In genomic region chr15:82710926-82711490, GRCh38 we compare ENCODE assay signal across 21 cellular contexts. TPM values are rescaled to one million over a fixed set of nuclear protein-coding genes. Genes with fewer than 3 reads are reported as not detected.
DNase-seq lines count a peak whose midpoint lies in the region; ATAC-seq and TF ChIP-seq lines count a peak whose summit lies in the region.
"Had no signal": no experiment of that assay in that cellular context is flagged by ENCODE, and none has a peak within 500 bp of the region (broad histone marks: within the 10 kb centered on the region; RNA-seq: fewer than 3 reads in every experiment).

No MANE protein-coding gene starts in this region.

- DNase-seq in CD4-positive, CD25-positive, alpha-beta regulatory T cell: no peak
- no peak for DNase-seq in CD4-positive, alpha-beta memory T cell
- no peak for DNase-seq in natural killer cell
- no peak for DNase-seq in NCI-H226
- DNase-seq in DMS79 (lab: John Stamatoyannopoulos, UW): no peak
- no peak for DNase-seq in foreskin melanocyte
- DNase-seq: activated CD8-positive, alpha-beta memory T cell treated with anti-CD3 and anti-CD28 coated beads, Interleukin-2, amount 10 ng/mL, durations not matched to agents 7 days and 5 days; activated gamma-delta T cell treated with Interleukin-2 at 50 U/mL for 16 hours; caudate nucleus; COR-L47; dorsolateral prefrontal cortex; GM23248; heart left ventricle; Kasumi-1; left colon; NCI-H1930; OCI-M1 had no signal

- no peaks in the 10 kb centered on the region for H3K36me3 Mint-ChIP-seq in CD4-positive, CD25-positive, alpha-beta regulatory T cell
- peaks cover 0 to 3% of the 10 kb centered on the region in 2 donors for H3K36me3 Mint-ChIP-seq in CD4-positive, alpha-beta memory T cell
- H3K36me3 Mint-ChIP-seq in brain (no peaks in the 10 kb centered on the region), natural killer cell (no peaks in the 10 kb centered on the region)
- H3K36me3 Mint-ChIP-seq: activated CD8-positive, alpha-beta memory T cell treated with anti-CD3 and anti-CD28 coated beads, Interleukin-2, amount 10 ng/mL, durations not matched to agents 7 days and 5 days; stimulated activated memory B cell treated with anti-CD40 and anti-IgM and Interleukin-4, amounts not matched to agents 10 μg/mL and 1 μg/mL and 100 μg/mL, for 72 hours had no signal

- H3K27ac Mint-ChIP-seq in CD4-positive, CD25-positive, alpha-beta regulatory T cell: no peak overlapping the region
- H3K27ac Mint-ChIP-seq in CD4-positive, alpha-beta memory T cell: no peak overlapping the region
- H3K27ac Mint-ChIP-seq in brain (peak overlapping the region in 1 of 5 experiments; percentile 44), natural killer cell (no peak overlapping the region)
- H3K27ac Mint-ChIP-seq: activated CD8-positive, alpha-beta memory T cell treated with anti-CD3 and anti-CD28 coated beads, Interleukin-2, amount 10 ng/mL, durations not matched to agents 7 days and 5 days; stimulated activated memory B cell treated with anti-CD40 and anti-IgM and Interleukin-4, amounts not matched to agents 10 μg/mL and 1 μg/mL and 100 μg/mL, for 72 hours had no signal

- intact Hi-C loops in CD4-positive, alpha-beta memory T cell (cut with micrococcal nuclease): no loop called here
- intact Hi-C loops in natural killer cell (cut with micrococcal nuclease): no loop called here

- no peaks in the 10 kb centered on the region for H3K9me3 ChIP-seq in CD4-positive, CD25-positive, alpha-beta regulatory T cell (ENCODE audit: control insufficient read depth in 2 of 2, low read length in 2 of 2)
- no peaks in the 10 kb centered on the region for H3K9me3 ChIP-seq in CD4-positive, alpha-beta memory T cell (ENCODE audit: control insufficient read depth in 1 of 2, low read length in 2 of 2)
- H3K9me3 ChIP-seq: heart left ventricle, neutrophil had no signal

- H3K4me1 ChIP-seq in CD4-positive, CD25-positive, alpha-beta regulatory T cell (ENCODE audit: control insufficient read depth, insufficient read depth, low read length, poor library complexity, severe bottlenecking): peaks cover 7% of the 10 kb centered on the region
- peaks cover 9% of the 10 kb centered on the region for H3K4me1 ChIP-seq in CD4-positive, alpha-beta memory T cell (ENCODE audit: insufficient read depth, low read length)

- H3K27ac ChIP-seq in CD4-positive, CD25-positive, alpha-beta regulatory T cell (ENCODE audit: insufficient read depth, low read length, poor library complexity, severe bottlenecking): no peak overlapping the region
- no peak overlapping the region for H3K27ac ChIP-seq in CD4-positive, alpha-beta memory T cell (ENCODE audit: low read depth, low read length)
- H3K27ac ChIP-seq: GM23248, heart left ventricle, neutrophil had no signal

- TF ChIP-seq CTCF in brain (conservative IDR thresholded peaks at IDR 0.05) (no peak), natural killer cell (IDR thresholded peaks at IDR 0.05) (no peak)

- POLR2A ChIA-PET in CD4-positive, alpha-beta memory T cell (lab: Charles Lee; ENCODE audit: partially characterized antibody): interaction anchor here (1.1 to 2.6 kb wide), 2 partner anchors 30 to 99 kb away, joined by 3 to 10 read pairs; no protein-coding TSS in a partner anchor

- no peak for ATAC-seq in CD4-positive, CD25-positive, alpha-beta regulatory T cell (ENCODE audit: low read depth in 2 of 2)
- ATAC-seq in natural killer cell: no peak
- ATAC-seq: activated CD4-positive, CD25-positive, alpha-beta regulatory T cell treated with anti-CD3 and anti-CD28 coated beads, Interleukin-2, amount 50 U/mL, for 24 hours; activated CD8-positive, alpha-beta memory T cell treated with anti-CD3 and anti-CD28 coated beads, Interleukin-2, amount 10 ng/mL, durations not matched to agents 7 days and 5 days; heart left ventricle; left colon; stimulated activated memory B cell treated with anti-CD40 and anti-IgM and Interleukin-4, amounts not matched to agents 10 μg/mL and 1 μg/mL and 100 μg/mL, for 72 hours had no signal

- CTCF ChIA-PET in CD4-positive, alpha-beta memory T cell (lab: Charles Lee; ENCODE audit: partially characterized antibody): no interaction called here

- H3K4me3 ChIP-seq in CD4-positive, CD25-positive, alpha-beta regulatory T cell (ENCODE audit: low read depth, low read length): no peak overlapping the region
- H3K4me3 ChIP-seq in CD4-positive, alpha-beta memory T cell (ENCODE audit: low read length in 2 of 2): no peak overlapping the region

- H3K4me3 Mint-ChIP-seq in CD4-positive, CD25-positive, alpha-beta regulatory T cell: peak overlapping the region in 3 of 4 donors; percentile 73 to 85 (median 79)
- H3K4me3 Mint-ChIP-seq in CD4-positive, alpha-beta memory T cell: peak overlapping the region in 5 of 8 donors; percentile 30 to 79 (median 62)
- peak overlapping the region; percentile 72 to 81 (median 80) for H3K4me3 Mint-ChIP-seq in brain
- peak overlapping the region; percentile 75 for H3K4me3 Mint-ChIP-seq in natural killer cell

- H3K9me3 Mint-ChIP-seq in CD4-positive, CD25-positive, alpha-beta regulatory T cell: peaks cover 0 to 4% (median 0%) of the 10 kb centered on the region in 7 donors
- peaks cover 0 to 2% (median 0%) of the 10 kb centered on the region in 8 donors for H3K9me3 Mint-ChIP-seq in CD4-positive, alpha-beta memory T cell
- H3K9me3 Mint-ChIP-seq in brain (peaks cover 0 to 2% (median 0%) of the 10 kb centered on the region in 5 experiments), natural killer cell (no peaks in the 10 kb centered on the region)
- H3K9me3 Mint-ChIP-seq: stimulated activated memory B cell treated with anti-CD40 and anti-IgM and Interleukin-4, amounts not matched to agents 10 μg/mL and 1 μg/mL and 100 μg/mL, for 72 hours had no signal

- H3K36me3 ChIP-seq in CD4-positive, CD25-positive, alpha-beta regulatory T cell (ENCODE audit: control insufficient read depth, insufficient read depth, low read length): no peaks in the 10 kb centered on the region
- H3K36me3 ChIP-seq in CD4-positive, alpha-beta memory T cell (ENCODE audit: insufficient read depth, low read length): no peaks in the 10 kb centered on the region
- H3K36me3 ChIP-seq: heart left ventricle, neutrophil had no signal

- peaks cover 2% of the 10 kb centered on the region for H3K27me3 ChIP-seq in CD4-positive, CD25-positive, alpha-beta regulatory T cell (ENCODE audit: control insufficient read depth, insufficient read depth, low read length)
- H3K27me3 ChIP-seq in CD4-positive, alpha-beta memory T cell (ENCODE audit: insufficient read depth, low read length): no peaks in the 10 kb centered on the region
- H3K27me3 ChIP-seq: dorsolateral prefrontal cortex had no signal

- peaks cover 0 to 6% (median 2%) of the 10 kb centered on the region in 4 donors for H3K4me1 Mint-ChIP-seq in CD4-positive, CD25-positive, alpha-beta regulatory T cell
- peaks cover 0 to 6% (median 0%) of the 10 kb centered on the region in 4 donors for H3K4me1 Mint-ChIP-seq in CD4-positive, alpha-beta memory T cell
- H3K4me1 Mint-ChIP-seq in brain: peaks cover 9% of the 10 kb centered on the region
- H3K4me1 Mint-ChIP-seq in natural killer cell: peaks cover 5 to 6% of the 10 kb centered on the region in 2 donors
- H3K4me1 Mint-ChIP-seq: activated CD8-positive, alpha-beta memory T cell treated with anti-CD3 and anti-CD28 coated beads, Interleukin-2, amount 10 ng/mL, durations not matched to agents 7 days and 5 days had no signal

- peaks cover 24% of the 10 kb centered on the region for H3K27me3 Mint-ChIP-seq in CD4-positive, CD25-positive, alpha-beta regulatory T cell
- peaks cover 6 to 22% of the 10 kb centered on the region in 2 donors for H3K27me3 Mint-ChIP-seq in CD4-positive, alpha-beta memory T cell
- H3K27me3 Mint-ChIP-seq in brain (peaks cover 31% of the 10 kb centered on the region), natural killer cell (ENCODE audit: low read depth in 2 of 2) (peaks cover 0 to 18% of the 10 kb centered on the region in 2 donors)

RNA-seq across cellular contexts. Expression of gene AP3B2, which starts 1.3 kb away (rescaled TPM):
- 0.12 TPM for total RNA-seq in CD4-positive, CD25-positive, alpha-beta regulatory T cell
- under 1 TPM in 1 of 4 donors, not detected in 3; 0.23 TPM for polyA plus RNA-seq in CD4-positive, CD25-positive, alpha-beta regulatory T cell
- under 1 TPM; 0.64 to 0.78 TPM for total RNA-seq in CD4-positive, alpha-beta memory T cell
- polyA plus RNA-seq in CD4-positive, alpha-beta memory T cell: not detected
- 78.1 TPM for polyA plus RNA-seq in brain (ENCODE audit: insufficient read depth, low read depth, low replicate concordance)
- total RNA-seq in natural killer cell: under 1 TPM in 1 of 3 donors, not detected in 2; 0.59 TPM
- total RNA-seq: activated CD8-positive, alpha-beta memory T cell treated with anti-CD3 and anti-CD28 coated beads, Interleukin-2, amount 10 ng/mL, durations not matched to agents 7 days and 5 days had no signal
